ENCODE assay signal across 25 cellular contexts in genomic region chr4:43778187-43778915, GRCh38.
DNase-seq lines count a peak whose midpoint lies in the region; ATAC-seq and TF ChIP-seq lines count a peak whose summit lies in the region.
"Had no signal": no experiment of that assay in that cellular context is flagged by ENCODE, and none has a peak within 500 bp of the region (broad histone marks: within the 10 kb centered on the region; RNA-seq: fewer than 3 reads in every experiment).

No MANE protein-coding gene starts in this region.

- H3K9me3 Mint-ChIP-seq in stimulated activated effector memory CD8-positive, alpha-beta T cell treated with anti-CD3 and anti-CD28 coated beads, Interleukin-12 subunit alpha, Interleukin-12 subunit beta, amount 100 ng/mL, for 72 hours = peaks cover 7% of the 10 kb centered on the region
- peaks cover 1 to 5% of the 10 kb centered on the region in 2 donors for H3K9me3 Mint-ChIP-seq in effector memory CD8-positive, alpha-beta T cell
- no peaks in the 10 kb centered on the region for H3K9me3 Mint-ChIP-seq in WTC11
- H3K9me3 Mint-ChIP-seq: activated naive CD8-positive, alpha-beta T cell treated with anti-CD3 and anti-CD28 coated beads for 36 hours; stimulated activated naive CD8-positive, alpha-beta T cell treated with anti-CD3 and anti-CD28 coated beads, Interleukin-15, amount 100 ng/mL, for 72 hours; T-helper 2 cell treated with Interferon-gamma antibody and Interleukin-4, amounts not matched to agents 5 μg/mL and 100 μg/mL, for 36 hours had no signal

- no peak overlapping the region for H3K4me3 Mint-ChIP-seq in stimulated activated effector memory CD8-positive, alpha-beta T cell treated with anti-CD3 and anti-CD28 coated beads, Interleukin-12 subunit alpha, Interleukin-12 subunit beta, amount 100 ng/mL, for 72 hours
- H3K4me3 Mint-ChIP-seq in effector memory CD8-positive, alpha-beta T cell = no peak overlapping the region
- no peak overlapping the region for H3K4me3 Mint-ChIP-seq in WTC11
- H3K4me3 Mint-ChIP-seq: activated naive CD8-positive, alpha-beta T cell treated with anti-CD3 and anti-CD28 coated beads for 36 hours; activated T-helper 17 cell treated with anti-CD3 and anti-CD28 coated beads, Interleukin-2, amount 50 U/mL, for 72 hours; central memory CD8-positive, alpha-beta T cell; naive thymus-derived CD8-positive, alpha-beta T cell; stimulated activated naive CD8-positive, alpha-beta T cell treated with anti-CD3 and anti-CD28 coated beads, Interleukin-15, amount 100 ng/mL, for 72 hours; T-helper 2 cell treated with Interferon-gamma antibody and Interleukin-4, amounts not matched to agents 5 μg/mL and 100 μg/mL, for 36 hours had no signal

- H3K4me1 Mint-ChIP-seq in stimulated activated effector memory CD8-positive, alpha-beta T cell treated with anti-CD3 and anti-CD28 coated beads, Interleukin-12 subunit alpha, Interleukin-12 subunit beta, amount 100 ng/mL, for 72 hours = no peaks in the 10 kb centered on the region
- no peaks in the 10 kb centered on the region for H3K4me1 Mint-ChIP-seq in effector memory CD8-positive, alpha-beta T cell (ENCODE audit: low read depth in 2 of 2)
- H3K4me1 Mint-ChIP-seq in WTC11 = peaks cover 7% of the 10 kb centered on the region
- H3K4me1 Mint-ChIP-seq: activated naive CD8-positive, alpha-beta T cell treated with anti-CD3 and anti-CD28 coated beads for 36 hours; activated T-helper 17 cell treated with anti-CD3 and anti-CD28 coated beads, Interleukin-2, amount 50 U/mL, for 72 hours; central memory CD8-positive, alpha-beta T cell; naive thymus-derived CD8-positive, alpha-beta T cell; stimulated activated naive CD8-positive, alpha-beta T cell treated with anti-CD3 and anti-CD28 coated beads, Interleukin-15, amount 100 ng/mL, for 72 hours had no signal

- POLR2A ChIA-PET in WTC11 (lab: Charles Lee) = no interaction called here

- no peaks in the 10 kb centered on the region for H3K27me3 Mint-ChIP-seq in effector memory CD8-positive, alpha-beta T cell
- H3K27me3 Mint-ChIP-seq in WTC11 (ENCODE audit: low read depth) = no peaks in the 10 kb centered on the region
- H3K27me3 Mint-ChIP-seq: activated naive CD8-positive, alpha-beta T cell treated with anti-CD3 and anti-CD28 coated beads for 36 hours; activated T-helper 17 cell treated with anti-CD3 and anti-CD28 coated beads, Interleukin-2, amount 50 U/mL, for 72 hours; central memory CD8-positive, alpha-beta T cell; naive thymus-derived CD8-positive, alpha-beta T cell; stimulated activated naive CD8-positive, alpha-beta T cell treated with anti-CD3 and anti-CD28 coated beads, Interleukin-15, amount 100 ng/mL, for 72 hours had no signal

- no peak for DNase-seq in stimulated activated effector memory CD8-positive, alpha-beta T cell treated with anti-CD3 and anti-CD28 coated beads, Interleukin-12 subunit alpha, Interleukin-12 subunit beta, amount 100 ng/mL, for 72 hours (ENCODE audit: low spot score in 2 of 2)
- DNase-seq in RPMI8226 (no peak), WTC11 (ENCODE audit: low spot score) (no peak), AG08396 (ENCODE audit: low spot score) (no peak)
- no peak for DNase-seq in effector memory CD8-positive, alpha-beta T cell
- DNase-seq: activated CD4-positive, alpha-beta T cell treated with anti-CD3 and anti-CD28 coated beads, Interleukin-2, amount 50 U/mL, for 4 hours; activated CD8-positive, alpha-beta memory T cell treated with anti-CD3 and anti-CD28 coated beads, Interleukin-2, amount 50 U/mL, for 4 hours; activated naive CD8-positive, alpha-beta T cell treated with anti-CD3 and anti-CD28 coated beads for 36 hours; AML-193; DMS79 treated with DMSO at 0.1 percent for 48 hours; heart right ventricle; KBM-7; naive thymus-derived CD8-positive, alpha-beta T cell; NCI-H2171; NCI-H524 treated with DMSO at 0.1 percent for 48 hours; stimulated activated CD4-positive, alpha-beta T cell treated with anti-CD3 and anti-CD28 coated beads, Interleukin-4, amount 100 ng/mL, for 1 hour; stimulated activated naive CD8-positive, alpha-beta T cell treated with anti-CD3 and anti-CD28 coated beads, Interleukin-15, amount 100 ng/mL, for 72 hours; transverse colon had no signal

- H3K27ac Mint-ChIP-seq in stimulated activated effector memory CD8-positive, alpha-beta T cell treated with anti-CD3 and anti-CD28 coated beads, Interleukin-12 subunit alpha, Interleukin-12 subunit beta, amount 100 ng/mL, for 72 hours = no peak overlapping the region
- H3K27ac Mint-ChIP-seq in effector memory CD8-positive, alpha-beta T cell = no peak overlapping the region
- no peak overlapping the region for H3K27ac Mint-ChIP-seq in WTC11
- H3K27ac Mint-ChIP-seq: activated naive CD8-positive, alpha-beta T cell treated with anti-CD3 and anti-CD28 coated beads for 36 hours; activated T-helper 17 cell treated with anti-CD3 and anti-CD28 coated beads, Interleukin-2, amount 50 U/mL, for 72 hours; naive thymus-derived CD8-positive, alpha-beta T cell; stimulated activated naive CD8-positive, alpha-beta T cell treated with anti-CD3 and anti-CD28 coated beads, Interleukin-15, amount 100 ng/mL, for 72 hours; T-helper 2 cell treated with Interferon-gamma antibody and Interleukin-4, amounts not matched to agents 5 μg/mL and 100 μg/mL, for 36 hours had no signal

- no peak for TF ChIP-seq CTCF in WTC11 (IDR thresholded peaks at IDR 0.05)

- CTCF ChIA-PET in WTC11 (lab: Charles Lee) = no interaction called here

- H3K36me3 Mint-ChIP-seq in stimulated activated effector memory CD8-positive, alpha-beta T cell treated with anti-CD3 and anti-CD28 coated beads, Interleukin-12 subunit alpha, Interleukin-12 subunit beta, amount 100 ng/mL, for 72 hours = no peaks in the 10 kb centered on the region
- no peaks in the 10 kb centered on the region for H3K36me3 Mint-ChIP-seq in effector memory CD8-positive, alpha-beta T cell (ENCODE audit: insufficient read depth)
- no peaks in the 10 kb centered on the region for H3K36me3 Mint-ChIP-seq in WTC11
- H3K36me3 Mint-ChIP-seq: activated naive CD8-positive, alpha-beta T cell treated with anti-CD3 and anti-CD28 coated beads for 36 hours; naive thymus-derived CD8-positive, alpha-beta T cell had no signal

- ATAC-seq in GM18858 (IDR thresholded peaks at IDR 0.05; ENCODE audit: unreplicated experiment) = peak; percentile 71
- ATAC-seq in GM21619 (IDR thresholded peaks at IDR 0.05; ENCODE audit: unreplicated experiment) = peak; percentile 47
- ATAC-seq in HG03342 (IDR thresholded peaks at IDR 0.05; ENCODE audit: unreplicated experiment) = peak; percentile 61
- ATAC-seq in stimulated activated effector memory CD8-positive, alpha-beta T cell treated with anti-CD3 and anti-CD28 coated beads, Interleukin-12 subunit alpha, Interleukin-12 subunit beta, amount 100 ng/mL, for 72 hours = peak; percentile 39
- no peak for ATAC-seq in effector memory CD8-positive, alpha-beta T cell (replicated peaks)
- no peak for ATAC-seq in WTC11
- ATAC-seq: activated T-helper 17 cell treated with anti-CD3 and anti-CD28 coated beads, Interleukin-2, amount 50 U/mL, for 72 hours; HCT116; heart right ventricle; naive thymus-derived CD8-positive, alpha-beta T cell; stimulated activated naive CD8-positive, alpha-beta T cell treated with anti-CD3 and anti-CD28 coated beads, Interleukin-15, amount 100 ng/mL, for 72 hours had no signal

TF ChIP-seq in WTC11, 78 proteins besides CTCF, POLR2A, EP300 and RAD21 (continues in another document):
- no peak for TF ChIP-seq ATF1 (CRISPR knock-in tag; IDR thresholded peaks at IDR 0.05)
- TF ChIP-seq, protein P1, sequence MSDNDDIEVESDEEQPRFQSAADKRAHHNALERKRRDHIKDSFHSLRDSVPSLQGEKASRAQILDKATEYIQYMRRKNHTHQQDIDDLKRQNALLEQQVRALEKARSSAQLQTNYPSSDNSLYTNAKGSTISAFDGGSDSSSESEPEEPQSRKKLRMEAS (CRISPR knock-in tag; IDR thresholded peaks at IDR 0.05) = no peak
- TF ChIP-seq, protein P2, sequence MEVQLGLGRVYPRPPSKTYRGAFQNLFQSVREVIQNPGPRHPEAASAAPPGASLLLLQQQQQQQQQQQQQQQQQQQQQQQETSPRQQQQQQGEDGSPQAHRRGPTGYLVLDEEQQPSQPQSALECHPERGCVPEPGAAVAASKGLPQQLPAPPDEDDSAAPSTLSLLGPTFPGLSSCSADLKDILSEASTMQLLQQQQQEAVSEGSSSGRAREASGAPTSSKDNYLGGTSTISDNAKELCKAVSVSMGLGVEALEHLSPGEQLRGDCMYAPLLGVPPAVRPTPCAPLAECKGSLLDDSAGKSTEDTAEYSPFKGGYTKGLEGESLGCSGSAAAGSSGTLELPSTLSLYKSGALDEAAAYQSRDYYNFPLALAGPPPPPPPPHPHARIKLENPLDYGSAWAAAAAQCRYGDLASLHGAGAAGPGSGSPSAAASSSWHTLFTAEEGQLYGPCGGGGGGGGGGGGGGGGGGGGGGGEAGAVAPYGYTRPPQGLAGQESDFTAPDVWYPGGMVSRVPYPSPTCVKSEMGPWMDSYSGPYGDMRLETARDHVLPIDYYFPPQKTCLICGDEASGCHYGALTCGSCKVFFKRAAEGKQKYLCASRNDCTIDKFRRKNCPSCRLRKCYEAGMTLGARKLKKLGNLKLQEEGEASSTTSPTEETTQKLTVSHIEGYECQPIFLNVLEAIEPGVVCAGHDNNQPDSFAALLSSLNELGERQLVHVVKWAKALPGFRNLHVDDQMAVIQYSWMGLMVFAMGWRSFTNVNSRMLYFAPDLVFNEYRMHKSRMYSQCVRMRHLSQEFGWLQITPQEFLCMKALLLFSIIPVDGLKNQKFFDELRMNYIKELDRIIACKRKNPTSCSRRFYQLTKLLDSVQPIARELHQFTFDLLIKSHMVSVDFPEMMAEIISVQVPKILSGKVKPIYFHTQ (CRISPR knock-in tag; IDR thresholded peaks at IDR 0.05) = no peak
- no peak for TF ChIP-seq ERG (CRISPR knock-in tag; IDR thresholded peaks at IDR 0.05)
- TF ChIP-seq TEAD4 (CRISPR knock-in tag; IDR thresholded peaks at IDR 0.05) = no peak
- no peak for TF ChIP-seq ZNF232 (CRISPR knock-in tag; IDR thresholded peaks at IDR 0.05)

Comparison
In these comparisons a context has a peak if more than half of its experiments do, and no peak if none do; other contexts are left out.
1. ATAC-seq: peak in GM18858 (single experiment), GM21619 (single experiment), HG03342 (single experiment) and stimulated activated effector memory CD8-positive, alpha-beta T cell treated with anti-CD3 and anti-CD28 coated beads, Interleukin-12 subunit alpha, Interleukin-12 subunit beta, amount 100 ng/mL, for 72 hours (single experiment); none in effector memory CD8-positive, alpha-beta T cell (single experiment) and WTC11 (single experiment).